Comparison of ENCODE assay signal across 9 cellular contexts in genomic region chrX:149940717-149941024, GRCh38. TPM values are rescaled to one million over a fixed set of nuclear protein-coding genes. Genes with fewer than 3 reads are reported as not detected.
A peak's percentile ranks its signal among the peaks of the same experiment; 100 is the strongest.
DNase-seq lines count a peak whose midpoint lies in the region; TF ChIP-seq lines count a peak whose summit lies in the region.
"Not testable (repeated sequence)": the region's sequence is repeated elsewhere in the genome, so short reads cannot be mapped to it uniquely, and the experiment has no call there.
"Had no signal": no experiment of that assay in that cellular context is flagged by ENCODE, and none has a peak within 500 bp of the region (broad histone marks: within the 10 kb centered on the region; RNA-seq: fewer than 3 reads in every experiment).

No MANE protein-coding gene starts in this region.

- not testable (repeated sequence) for H2BK15ac ChIP-seq in neuronal stem cell (ENCODE audit: low read length)

- no CpG with 5 or more reads among the region's 8 CpGs for WGBS in neuronal stem cell (ENCODE audit: extremely low coverage in 2 of 2, insufficient read length in 2 of 2, insufficient replicate concordance in 1 of 2), 2 donors

- H3K4me3 ChIP-seq in HFF-Myc (replicated peaks; ENCODE audit: low read depth, low read length) (0 out of 2 replicates have a peak overlapping the region, but pooled peaks have one; percentile 1), SK-N-MC (peak overlapping the region; percentile 57), iPS-20b (ENCODE audit: low read length) (peak overlapping the region; percentile 40; the same call in 1 of the 2 replicates), neuronal stem cell (ENCODE audit: low read length in 2 of 2) (peak overlapping the region in 1 of 2 donors; percentile 39), subcutaneous abdominal adipose tissue (ENCODE audit: low read depth in 1 of 5, low read length in 5 of 5) (peak overlapping the region in 3 of 5 donors; percentile 22 to 68 (median 27))

- not testable (repeated sequence) for H3K9me3 ChIP-seq in SK-N-MC (ENCODE audit: low read depth, low read length); iPS-20b (ENCODE audit: insufficient read depth, low read depth, low read length); neuronal stem cell (replicated peaks in 1 of 2; ENCODE audit: control insufficient read depth in 2 of 2, insufficient read depth in 1 of 2, low read depth in 1 of 2, low read length in 2 of 2); subcutaneous abdominal adipose tissue (ENCODE audit: control insufficient read depth in 5 of 5, low read length in 5 of 5)

- H3K36me3 Mint-ChIP-seq in CD14-positive monocyte, result peaks cover 5 to 17% of the 10 kb centered on the region in 2 donors
- not testable (repeated sequence) for H3K36me3 Mint-ChIP-seq in activated naive CD4-positive, alpha-beta T cell treated with anti-CD3 and anti-CD28 coated beads, Interleukin-2, amount 10 ng/mL, durations not matched to agents 7 days and 5 days
- peaks cover 40% of the 10 kb centered on the region for H3K36me3 Mint-ChIP-seq in dendritic cell treated with granulocyte-macrophage colony-stimulating factor and Interleukin-4, amounts not matched to agents 40 ng/mL and 50 ng/mL, for 4 days (ENCODE audit: low read depth)

- intact Hi-C loops in CD14-positive monocyte (cut with micrococcal nuclease); dendritic cell treated with granulocyte-macrophage colony-stimulating factor and Interleukin-4, amounts not matched to agents 40 ng/mL and 50 ng/mL, for 4 days (cut with micrococcal nuclease): not testable (repeated sequence)

- not testable (repeated sequence) for H3K4me3 Mint-ChIP-seq in CD14-positive monocyte
- peak overlapping the region; percentile 86 for H3K4me3 Mint-ChIP-seq in activated naive CD4-positive, alpha-beta T cell treated with anti-CD3 and anti-CD28 coated beads, Interleukin-2, amount 10 ng/mL, durations not matched to agents 7 days and 5 days
- H3K4me3 Mint-ChIP-seq in dendritic cell treated with granulocyte-macrophage colony-stimulating factor and Interleukin-4, amounts not matched to agents 40 ng/mL and 50 ng/mL, for 4 days, result peak overlapping the region; percentile 20

- not testable (repeated sequence) for H3K14ac ChIP-seq in neuronal stem cell (ENCODE audit: low read length)

- H2AFZ ChIP-seq in neuronal stem cell (ENCODE audit: low read length), result peak overlapping the region; percentile 35

- not testable (repeated sequence) for H3K9ac ChIP-seq in SK-N-MC (ENCODE audit: insufficient read length); neuronal stem cell (ENCODE audit: low read depth, low read length, poor library complexity); subcutaneous abdominal adipose tissue (ENCODE audit: low read length in 5 of 5)
- peak overlapping the region; percentile 69; the same call in 1 of the 2 replicates for H3K9ac ChIP-seq in iPS-20b (ENCODE audit: low read depth, low read length)

- H3K4me2 ChIP-seq in neuronal stem cell (ENCODE audit: insufficient read depth, low read length, poor library complexity, severe bottlenecking), result not testable (repeated sequence)

- peak overlapping the region in 5 of 7 donors; percentile 72 to 99 (median 93) for H3K27ac Mint-ChIP-seq in CD14-positive monocyte
- peak overlapping the region; percentile 99 for H3K27ac Mint-ChIP-seq in activated naive CD4-positive, alpha-beta T cell treated with anti-CD3 and anti-CD28 coated beads, Interleukin-2, amount 10 ng/mL, durations not matched to agents 7 days and 5 days
- peak overlapping the region; percentile 99 for H3K27ac Mint-ChIP-seq in dendritic cell treated with granulocyte-macrophage colony-stimulating factor and Interleukin-4, amounts not matched to agents 40 ng/mL and 50 ng/mL, for 4 days

- not testable (repeated sequence) for H4K8ac ChIP-seq in neuronal stem cell (ENCODE audit: low read depth, low read length)

- H2AK5ac ChIP-seq in neuronal stem cell (ENCODE audit: low read depth, low read length), result not testable (repeated sequence)

- not testable (repeated sequence) for H3K36me3 ChIP-seq in SK-N-MC (ENCODE audit: insufficient read depth, low read length); iPS-20b (ENCODE audit: insufficient read depth, low read depth, low read length); neuronal stem cell (replicated peaks in 1 of 2; ENCODE audit: control insufficient read depth in 2 of 2, insufficient read depth in 2 of 2, low read length in 2 of 2); subcutaneous abdominal adipose tissue (ENCODE audit: control insufficient read depth in 5 of 5, insufficient read depth in 5 of 5, low read length in 5 of 5)

- not testable (repeated sequence) for H3K23ac ChIP-seq in neuronal stem cell (ENCODE audit: low read depth, low read length, poor library complexity)

- not testable (repeated sequence) for H3K4ac ChIP-seq in neuronal stem cell (ENCODE audit: low read length)

- H3K4me1 ChIP-seq in iPS-20b (ENCODE audit: insufficient read depth, low read length); neuronal stem cell (ENCODE audit: control insufficient read depth in 2 of 2, insufficient read depth in 1 of 2, low read depth in 1 of 2, low read length in 2 of 2): not testable (repeated sequence)
- H3K4me1 ChIP-seq in subcutaneous abdominal adipose tissue (ENCODE audit: control insufficient read depth in 5 of 5, insufficient read depth in 5 of 5, low read length in 5 of 5), result peaks cover 7 to 14% (median 11%) of the 10 kb centered on the region in 5 donors

- H3K9me3 Mint-ChIP-seq in CD14-positive monocyte, result peaks cover 0 to 15% (median 8%) of the 10 kb centered on the region in 7 donors
- not testable (repeated sequence) for H3K9me3 Mint-ChIP-seq in activated naive CD4-positive, alpha-beta T cell treated with anti-CD3 and anti-CD28 coated beads, Interleukin-2, amount 10 ng/mL, durations not matched to agents 7 days and 5 days; dendritic cell treated with granulocyte-macrophage colony-stimulating factor and Interleukin-4, amounts not matched to agents 40 ng/mL and 50 ng/mL, for 4 days

- CTCF ChIA-PET in activated naive CD4-positive, alpha-beta T cell treated with anti-CD3 and anti-CD28 coated beads, Interleukin-2, amount 10 ng/mL, durations not matched to agents 7 days and 5 days (lab: Charles Lee), result interaction anchor here (1.2 to 1.4 kb wide), 2 partner anchors 775 to 777 kb away, joined by 3 to 4 read pairs; no protein-coding TSS in a partner anchor

- H3K27ac ChIP-seq in SK-N-MC; iPS-20b (ENCODE audit: low read length); subcutaneous abdominal adipose tissue (ENCODE audit: low read depth, low read length): not testable (repeated sequence)
- peak overlapping the region; percentile 33 for H3K27ac ChIP-seq in neuronal stem cell (replicated peaks; ENCODE audit: low read length)

- not testable (repeated sequence) for H3K27me3 ChIP-seq in iPS-20b (ENCODE audit: insufficient read depth, low read length); neuronal stem cell (ENCODE audit: control insufficient read depth in 3 of 3, insufficient read depth in 3 of 3, low read depth in 1 of 3, low read length in 3 of 3); subcutaneous abdominal adipose tissue (ENCODE audit: control insufficient read depth in 5 of 5, insufficient read depth in 4 of 5, low read length in 5 of 5)

- not testable (repeated sequence) for H2BK120ac ChIP-seq in neuronal stem cell (ENCODE audit: low read depth, low read length)

- peaks cover 21% of the 10 kb centered on the region for H3K4me1 Mint-ChIP-seq in CD14-positive monocyte
- not testable (repeated sequence) for H3K4me1 Mint-ChIP-seq in activated naive CD4-positive, alpha-beta T cell treated with anti-CD3 and anti-CD28 coated beads, Interleukin-2, amount 10 ng/mL, durations not matched to agents 7 days and 5 days
- H3K4me1 Mint-ChIP-seq in dendritic cell treated with granulocyte-macrophage colony-stimulating factor and Interleukin-4, amounts not matched to agents 40 ng/mL and 50 ng/mL, for 4 days (ENCODE audit: low read depth), result peaks cover 41% of the 10 kb centered on the region

- DNase-seq in CD14-positive monocyte (ENCODE audit: low spot score); HFF-Myc (ENCODE audit: extremely low read depth, low read depth); SK-N-MC (ENCODE audit: low read depth, low spot score); activated naive CD4-positive, alpha-beta T cell treated with anti-CD3 and anti-CD28 coated beads, Interleukin-2, amount 10 ng/mL, durations not matched to agents 7 days and 5 days; neuronal stem cell (ENCODE audit: low spot score): not testable (repeated sequence)

- H4K91ac ChIP-seq in neuronal stem cell (ENCODE audit: low read depth, low read length, poor library complexity), result not testable (repeated sequence)

- H3K27me3 Mint-ChIP-seq in CD14-positive monocyte (ENCODE audit: low read depth in 3 of 3); activated naive CD4-positive, alpha-beta T cell treated with anti-CD3 and anti-CD28 coated beads, Interleukin-2, amount 10 ng/mL, durations not matched to agents 7 days and 5 days; dendritic cell treated with granulocyte-macrophage colony-stimulating factor and Interleukin-4, amounts not matched to agents 40 ng/mL and 50 ng/mL, for 4 days: not testable (repeated sequence)

- not testable (repeated sequence) for H2BK5ac ChIP-seq in neuronal stem cell (ENCODE audit: low read length)

- not testable (repeated sequence) for H2BK12ac ChIP-seq in neuronal stem cell (ENCODE audit: low read length)

- TF ChIP-seq CTCF in CD14-positive monocyte (IDR thresholded peaks at IDR 0.05), result peak; percentile 51
- peak; percentile 39 for TF ChIP-seq CTCF in HFF-Myc (IDR thresholded peaks at IDR 0.05; ENCODE audit: low read depth, low read length, missing control alignments)

- H3K79me1 ChIP-seq in neuronal stem cell (ENCODE audit: low read depth, low read length), result not testable (repeated sequence)

- H3K18ac ChIP-seq in neuronal stem cell (ENCODE audit: low read length), result not testable (repeated sequence)

RNA-seq across cellular contexts. Expression of gene EOLA2, which starts 2.4 kb away (rescaled TPM):
- polyA plus RNA-seq in CD14-positive monocyte, result 10 to 100 TPM; 10.1 to 22.5 TPM
- 22.5 TPM for polyA plus RNA-seq in neuronal stem cell (2013, experiment 1 of 2)
- 22.5 TPM for polyA plus RNA-seq in neuronal stem cell (2013, experiment 2 of 2)

RNA-seq across cellular contexts. Expression of gene HSFX4, which starts 11.3 kb away (rescaled TPM):
- not detected for polyA plus RNA-seq in CD14-positive monocyte
- not detected for polyA plus RNA-seq in neuronal stem cell (2013, experiment 1 of 2)
- not detected for polyA plus RNA-seq in neuronal stem cell (2013, experiment 2 of 2)

RNA-seq across cellular contexts. Expression of gene MAGEA8, which starts 59.7 kb away (rescaled TPM):
- not detected for polyA plus RNA-seq in CD14-positive monocyte
- not detected for polyA plus RNA-seq in neuronal stem cell (2013, experiment 1 of 2)
- not detected for polyA plus RNA-seq in neuronal stem cell (2013, experiment 2 of 2)
- polyA plus RNA-seq: pancreas had no signal
